ENCODE assay signal across 8 cellular contexts in the genomic region with DNA sequence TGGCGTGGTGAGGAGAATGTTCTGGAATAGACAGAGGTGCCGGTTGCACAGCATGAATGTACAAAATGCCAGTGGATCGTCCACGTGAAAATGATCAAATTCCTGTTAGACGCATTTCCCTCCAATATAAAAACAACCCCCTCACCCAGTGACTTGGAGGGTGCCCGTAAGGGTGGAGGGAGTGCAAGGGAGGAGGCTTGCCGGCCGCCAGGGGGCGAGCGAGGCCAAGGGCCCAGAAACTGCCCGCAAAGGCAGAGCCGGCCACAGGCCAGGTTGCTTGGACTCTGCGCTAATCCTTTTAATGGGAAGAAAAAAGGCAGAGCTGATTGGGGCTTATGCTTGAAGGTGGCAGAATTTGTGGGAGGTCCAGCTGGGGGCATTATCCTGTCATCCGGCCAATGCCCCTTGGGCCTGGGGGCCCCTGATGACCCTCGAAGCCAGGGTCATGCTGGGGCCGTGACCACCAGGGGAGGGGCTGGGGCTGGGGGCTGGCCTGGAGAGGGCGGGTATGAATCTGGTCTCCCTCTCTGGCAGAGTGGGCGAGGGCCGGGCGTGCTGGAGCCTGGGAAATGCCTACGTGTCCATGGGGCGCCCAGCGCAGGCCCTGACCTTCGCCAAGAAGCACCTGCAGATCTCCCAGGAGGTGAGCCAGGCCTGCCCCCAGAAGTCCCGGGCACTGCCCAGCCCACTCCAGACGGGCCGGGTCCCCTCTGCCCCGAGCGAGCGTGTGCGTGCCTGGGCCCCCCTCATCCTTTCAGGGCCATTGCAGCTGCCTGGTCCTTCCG. TPM values are rescaled to one million over a fixed set of nuclear protein-coding genes. Genes with fewer than 3 reads are reported as not detected.
DNase-seq lines count a peak whose midpoint lies in the region; ATAC-seq, FAIRE-seq and TF ChIP-seq lines count a peak whose summit lies in the region.

No MANE protein-coding gene starts in this region.

- ATAC-seq in effector memory CD8-positive, alpha-beta T cell (replicated peaks), result peak; percentile 58
- no peak for ATAC-seq in GM18867 (IDR thresholded peaks at IDR 0.05; ENCODE audit: unreplicated experiment)

- H3K27me3 Mint-ChIP-seq in effector memory CD8-positive, alpha-beta T cell, result no peaks in the 10 kb centered on the region

- H3K27me3 ChIP-seq in HAP-1 (ENCODE audit: low read depth), result no peaks in the 10 kb centered on the region

- peaks cover 4% of the 10 kb centered on the region for H3K4me1 ChIP-seq in HAP-1

- no peaks in the 10 kb centered on the region for H3K36me3 Mint-ChIP-seq in effector memory CD8-positive, alpha-beta T cell (ENCODE audit: insufficient read depth)

- no peak for FAIRE-seq in D721Med (lab: Jason Lieb, UNC)

- in situ Hi-C loops in HAP-1 (cut with MboI; ENCODE audit: low sequenced_read_pairs), result no loop called here
- in situ Hi-C loops in SK-MEL-5 (cut with HindIII; ENCODE audit: low pct_unique_long_range_greater_than_20kb, low sequenced_read_pairs), result no loop called here

- H3K4me3 ChIP-seq in HAP-1, result no peak overlapping the region

- DNase-seq in D721Med (ENCODE audit: insufficient read length, low spot score) (no peak), HAP-1 (ENCODE audit: low spot score in 2 of 2) (peak; percentile 65 to 85), SK-MEL-5 (ENCODE audit: low read depth, low spot score) (peak; percentile 77), medulla oblongata (ENCODE audit: extremely low spot score) (peak; percentile 79), cerebellar nuclear complex (lab: John Stamatoyannopoulos, UW) (no peak), NCI-H1048 (lab: John Stamatoyannopoulos, UW) (no peak)
- peak in 2 of 3 experiments; percentile 29 to 31 for DNase-seq in effector memory CD8-positive, alpha-beta T cell

- H3K36me3 ChIP-seq in HAP-1 (replicated peaks), result no peaks in the 10 kb centered on the region

- no peak overlapping the region for H3K27ac Mint-ChIP-seq in effector memory CD8-positive, alpha-beta T cell

- H3K4me1 Mint-ChIP-seq in effector memory CD8-positive, alpha-beta T cell (ENCODE audit: low read depth in 2 of 2), result peaks cover 0 to 1% of the 10 kb centered on the region in 2 donors

- no peak overlapping the region for H3K4me3 Mint-ChIP-seq in effector memory CD8-positive, alpha-beta T cell

- peak; percentile 40 for TF ChIP-seq CTCF in D721Med (IDR thresholded peaks at IDR 0.05; ENCODE audit: insufficient read depth, missing control alignments)

- H3K9me3 ChIP-seq in HAP-1, result no peaks in the 10 kb centered on the region

- H3K9me3 Mint-ChIP-seq in effector memory CD8-positive, alpha-beta T cell, result no peaks in the 10 kb centered on the region

RNA-seq across cellular contexts. Expression of a gene that starts 12.0 kb away (rescaled TPM):
- 21.2 and 21.4 TPM in 2 replicates for total RNA-seq in SK-MEL-5 (2014; rRNA removed; shearing (Covaris generic))
- polyA plus RNA-seq in SK-MEL-5 (2015; cell fraction: cytosol; rRNA removed), result 25.9 and 33.0 TPM in 2 replicates
- polyA plus RNA-seq in SK-MEL-5 (2015; cell fraction: nucleus; rRNA removed), result 90.8 and 103 TPM in 2 replicates

RNA-seq across cellular contexts. Expression of a gene that starts 24.2 kb away (rescaled TPM):
- total RNA-seq in SK-MEL-5 (2014; rRNA removed; shearing (Covaris generic)), result 19.4 and 35.1 TPM in 2 replicates
- 26.8 and 54.3 TPM in 2 replicates for polyA plus RNA-seq in SK-MEL-5 (2015; cell fraction: cytosol; rRNA removed)
- 2.8 and 4.6 TPM in 2 replicates for polyA plus RNA-seq in SK-MEL-5 (2015; cell fraction: nucleus; rRNA removed)

RNA-seq across cellular contexts. Expression of a gene that starts 34.1 kb away (rescaled TPM):
- total RNA-seq in SK-MEL-5 (2014; rRNA removed; shearing (Covaris generic)), result 0.05 TPM in 1 of 2 replicates, not detected in the other
- 0.24 TPM in 1 of 2 replicates, not detected in the other for polyA plus RNA-seq in SK-MEL-5 (2015; cell fraction: cytosol; rRNA removed)
- polyA plus RNA-seq in SK-MEL-5 (2015; cell fraction: nucleus; rRNA removed), result 0.42 and 2.1 TPM in 2 replicates

RNA-seq across cellular contexts. Expression of a gene that starts 35.5 kb away (rescaled TPM):
- not detected in 2 replicates for total RNA-seq in SK-MEL-5 (2014; rRNA removed; shearing (Covaris generic))
- polyA plus RNA-seq in SK-MEL-5 (2015; cell fraction: cytosol; rRNA removed), result not detected in 2 replicates
- not detected in 2 replicates for polyA plus RNA-seq in SK-MEL-5 (2015; cell fraction: nucleus; rRNA removed)

Comparison
In these comparisons a context has a peak if more than half of its experiments do, and no peak if none do; other contexts are left out.
1. DNase-seq: peak in HAP-1 (2 of 2), SK-MEL-5 (single experiment), effector memory CD8-positive, alpha-beta T cell (2 of 3) and medulla oblongata (single experiment); none in D721Med (single experiment), cerebellar nuclear complex (0 of 2) and NCI-H1048 (single experiment).